ENCODE assay signal across 18 cellular contexts in the genomic region with DNA sequence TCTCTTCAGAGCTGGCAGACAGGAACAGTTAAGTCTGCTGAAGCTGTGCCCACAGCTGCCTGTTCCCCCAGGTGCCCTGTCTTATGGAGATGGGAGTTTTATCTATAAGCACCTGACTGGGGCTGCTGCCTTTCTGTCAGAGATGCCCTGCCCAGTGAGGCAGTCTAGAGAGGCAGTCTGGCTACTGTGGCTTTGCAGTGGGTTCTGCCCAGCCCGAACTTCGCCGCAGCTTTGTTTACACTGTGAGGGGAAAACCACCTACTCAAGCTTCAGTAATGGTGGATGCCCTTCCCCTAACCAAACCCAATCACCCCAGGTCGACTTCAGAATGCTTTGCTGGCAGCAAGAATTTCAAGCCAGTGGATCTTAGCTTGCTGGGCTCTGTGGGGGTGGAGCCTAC.
"Had no signal": no experiment of that assay in that cellular context is flagged by ENCODE, and none has a peak within 500 bp of the region (broad histone marks: within the 10 kb centered on the region; RNA-seq: fewer than 3 reads in every experiment).

No MANE protein-coding gene starts in this region.

- H2AFZ ChIP-seq: neural progenitor cell had no signal

- H3K4me1 ChIP-seq: adrenal gland, gastroesophageal sphincter, neural progenitor cell, tibial artery, vagina had no signal

- H3K27me3 ChIP-seq: adrenal gland, gastroesophageal sphincter, neural progenitor cell, ovary, tibial artery, vagina had no signal

- H3K9ac ChIP-seq: neural progenitor cell had no signal

- H3K36me3 ChIP-seq: adrenal gland, gastroesophageal sphincter, neural progenitor cell, ovary, vagina had no signal

- H3K27me3 Mint-ChIP-seq: activated CD4-positive, alpha-beta T cell treated with anti-CD3 and anti-CD28 coated beads for 36 hours; stimulated activated memory B cell treated with anti-CD40 and anti-IgM and Interleukin-4, amounts not matched to agents 10 μg/mL and 1 μg/mL and 100 μg/mL, for 72 hours had no signal

- H3K27ac Mint-ChIP-seq: activated CD4-positive, alpha-beta T cell treated with anti-CD3 and anti-CD28 coated beads for 36 hours; neural progenitor cell; stimulated activated memory B cell treated with anti-CD40 and anti-IgM and Interleukin-4, amounts not matched to agents 10 μg/mL and 1 μg/mL and 100 μg/mL, for 72 hours had no signal

- ATAC-seq: activated CD4-positive, alpha-beta T cell treated with anti-CD3 and anti-CD28 coated beads for 36 hours; gastroesophageal sphincter; left ventricle myocardium superior; stimulated activated memory B cell treated with anti-CD40 and anti-IgM and Interleukin-4, amounts not matched to agents 10 μg/mL and 1 μg/mL and 100 μg/mL, for 72 hours had no signal

- H3K36me3 Mint-ChIP-seq: neural progenitor cell had no signal

- H3K4me3 Mint-ChIP-seq: activated CD4-positive, alpha-beta T cell treated with anti-CD3 and anti-CD28 coated beads for 36 hours; neural progenitor cell; stimulated activated memory B cell treated with anti-CD40 and anti-IgM and Interleukin-4, amounts not matched to agents 10 μg/mL and 1 μg/mL and 100 μg/mL, for 72 hours had no signal

- H3K27ac ChIP-seq: adrenal gland, epithelial cell of prostate, gastroesophageal sphincter, neural progenitor cell, ovary, tibial artery, vagina had no signal

- H3K9me3 ChIP-seq: adrenal gland, ovary, vagina had no signal

- DNase-seq: activated CD4-positive, alpha-beta T cell treated with anti-CD3 and anti-CD28 coated beads for 36 hours; activated naive CD4-positive, alpha-beta T cell treated with anti-CD3 and anti-CD28 coated beads, Interleukin-2, amount 50 U/mL, for 16 hours; activated T-cell treated with anti-CD3 and anti-CD28 coated beads, Interleukin-2, amount 50 U/mL, for 48 hours; adrenal gland; caudate nucleus; cortex of kidney; effector CD8-positive, alpha-beta T cell; left ventricle myocardium superior; ovary; stimulated activated CD4-positive, alpha-beta T cell treated with anti-CD3 and anti-CD28 coated beads, Interleukin-4, amount 100 ng/mL, for 24 hours; SW 1271; T-helper 9 cell; tibial artery had no signal

- H3K4me3 ChIP-seq: adrenal gland, gastroesophageal sphincter, neural progenitor cell, ovary, tibial artery, vagina had no signal

- H3K4me2 ChIP-seq: neural progenitor cell had no signal

- H3K9me3 Mint-ChIP-seq: stimulated activated memory B cell treated with anti-CD40 and anti-IgM and Interleukin-4, amounts not matched to agents 10 μg/mL and 1 μg/mL and 100 μg/mL, for 72 hours had no signal

- H3K4me1 Mint-ChIP-seq: neural progenitor cell had no signal
